16 cellular contexts compared by ENCODE assay signal in genomic region chr6:34595332-34596090, GRCh38. TPM values are rescaled to one million over a fixed set of nuclear protein-coding genes. Genes with fewer than 3 reads are reported as not detected.
DNase-seq lines count a peak whose midpoint lies in the region; ATAC-seq, FAIRE-seq and TF ChIP-seq lines count a peak whose summit lies in the region.
"Had no signal": no experiment of that assay in that cellular context is flagged by ENCODE, and none has a peak within 500 bp of the region (broad histone marks: within the 10 kb centered on the region; RNA-seq: fewer than 3 reads in every experiment).

No MANE protein-coding gene starts in this region.

- ATAC-seq in HepG2: peak; percentile 44
- ATAC-seq: activated naive CD8-positive, alpha-beta T cell treated with anti-CD3 and anti-CD28 coated beads, Interleukin-2, amount 50 U/mL, for 24 hours; activated T-cell treated with anti-CD3 and anti-CD28 coated beads, Interleukin-2, amount 50 U/mL, for 4 hours; Right ventricle myocardium inferior had no signal

- TF ChIP-seq POLR2A in HepG2 (IDR thresholded peaks at IDR 0.05; ENCODE audit: insufficient read depth in 1 of 2, low read depth in 2 of 2, low read length in 2 of 2): no peak
- no peak for TF ChIP-seq POLR2A in esophagus muscularis mucosa (IDR thresholded peaks at IDR 0.05; ENCODE audit: low read depth)

- peaks cover 8% of the 10 kb centered on the region for H3K4me1 ChIP-seq in mammary epithelial cell (ENCODE audit: insufficient read depth, low read length)
- peaks cover 36% of the 10 kb centered on the region for H3K4me1 ChIP-seq in HepG2 (ENCODE audit: insufficient read depth, low read length)
- peaks cover 47 to 76% (median 61%) of the 10 kb centered on the region in 4 donors for H3K4me1 ChIP-seq in esophagus muscularis mucosa
- peaks cover 0 to 11% of the 10 kb centered on the region in 2 donors for H3K4me1 ChIP-seq in kidney (ENCODE audit: control insufficient read depth in 1 of 2, insufficient read depth in 1 of 2, low read depth in 1 of 2, low read length in 2 of 2)

- CTCF ChIA-PET in mammary epithelial cell (lab: Charles Lee; ENCODE audit: low non-redundant PET) (no interaction called here), HepG2 (lab: Yijun Ruan, JAX; ENCODE audit: low intra/inter-chr PET ratio, low total read pairs) (no interaction called here)

- in situ Hi-C loops in mammary epithelial cell (cut with MboI; ENCODE audit: low sequenced_read_pairs in 2 of 2) (no loop called here), HepG2 (cut with HindIII; ENCODE audit: extremely low pct_ligation_motif_present, low pct_unique_long_range_greater_than_20kb) (no loop called here)

- H3K27me3 ChIP-seq in mammary epithelial cell (ENCODE audit: insufficient read depth, low read length) (no peaks in the 10 kb centered on the region), HepG2 (ENCODE audit: control insufficient read depth in 1 of 2, insufficient read depth in 2 of 2, low read length in 2 of 2) (no peaks in the 10 kb centered on the region), esophagus muscularis mucosa (no peaks in the 10 kb centered on the region)

- no peak for TF ChIP-seq CTCF in mammary epithelial cell (conservative IDR thresholded peaks at IDR 0.05 in 1 of 2, IDR thresholded peaks at IDR 0.05 in 1 of 2; ENCODE audit: extremely low read depth in 1 of 2, insufficient read depth in 1 of 2, low read depth in 1 of 2, low read length in 2 of 2)
- no peak for TF ChIP-seq CTCF in HepG2 (CRISPR knock-in tag; IDR thresholded peaks at IDR 0.05)
- TF ChIP-seq CTCF in esophagus muscularis mucosa (IDR thresholded peaks at IDR 0.05): no peak
- TF ChIP-seq CTCF in kidney (IDR thresholded peaks at IDR 0.05; ENCODE audit: borderline replicate concordance, extremely low read depth, insufficient read depth): no peak

- POLR2A ChIA-PET in HepG2 (lab: Yijun Ruan, JAX): no interaction called here

- H3K4me2 ChIP-seq in mammary epithelial cell (ENCODE audit: insufficient read depth, low read depth, low read length): no peak overlapping the region
- no peak overlapping the region for H3K4me2 ChIP-seq in HepG2 (ENCODE audit: low read depth, low read length)

- no peak overlapping the region for H3K27ac ChIP-seq in mammary epithelial cell (ENCODE audit: insufficient read depth, low read depth, low read length)
- no peak overlapping the region for H3K27ac ChIP-seq in HepG2 (ENCODE audit: extremely low read length, insufficient read depth, low read length)
- peak overlapping the region in 1 of 4 donors; percentile 20 for H3K27ac ChIP-seq in esophagus muscularis mucosa (replicated peaks in 1 of 4)
- H3K27ac ChIP-seq in kidney (ENCODE audit: low read depth in 2 of 2, low read length in 2 of 2): no peak overlapping the region

- no peak for TF ChIP-seq RAD21 in HepG2 (CRISPR knock-in tag; IDR thresholded peaks at IDR 0.05)

- no peak overlapping the region for H3K9ac ChIP-seq in mammary epithelial cell (ENCODE audit: insufficient read depth, low read length)
- H3K9ac ChIP-seq in HepG2 (ENCODE audit: insufficient read depth, low read depth, low read length): no peak overlapping the region
- no peak overlapping the region for H3K9ac ChIP-seq in kidney (ENCODE audit: low read length in 2 of 2)

- 48% methylated on average over 5 of the region's 5 CpGs for WGBS in mammary epithelial cell (ENCODE audit: low coverage, missing lambda C conversion rate)
- WGBS in HepG2 (ENCODE audit: low lambda C conversion rate): 88% methylated on average over 5 of the region's 5 CpGs
- 64% methylated on average over 5 of the region's 5 CpGs for WGBS in esophagus muscularis mucosa

- H2AFZ ChIP-seq in mammary epithelial cell (ENCODE audit: low read depth, low read length): no peak overlapping the region
- H2AFZ ChIP-seq in HepG2 (ENCODE audit: low read length): no peak overlapping the region

- intact Hi-C loops in mammary epithelial cell (cut with micrococcal nuclease) (no loop called here), HepG2 (cut with micrococcal nuclease; ENCODE audit: unreplicated experiment) (loop anchor here (5.0 kb wide), 1 partner anchor 33 kb away; no protein-coding TSS in a partner anchor), esophagus muscularis mucosa (cut with DNase I) (no loop called here), kidney (cut with DNase I) (no loop called here)

- TF ChIP-seq EP300 in HepG2 (IDR thresholded peaks at IDR 0.05; ENCODE audit: low read depth in 2 of 2, low read length in 2 of 2) (no peak), HepG2 (CRISPR knock-in tag; IDR thresholded peaks at IDR 0.05; ENCODE audit: borderline replicate concordance) (no peak), esophagus muscularis mucosa (IDR thresholded peaks at IDR 0.05) (no peak)

- BruUV-seq in mammary epithelial cell (replicated peaks; lab: Mats Ljungman, UMichigan) (no TSS peak), HepG2 (replicated peaks; lab: Mats Ljungman, UMichigan) (no TSS peak)

- FAIRE-seq in HepG2 (lab: Jason Lieb, UNC) (no peak), kidney (lab: Jason Lieb, UNC) (no peak)
- FAIRE-seq: colon, H1 had no signal

- DNase-seq in AG08395 (ENCODE audit: low spot score): peak; percentile 24
- DNase-seq in HT1080 (ENCODE audit: low read depth): peak; percentile 13
- peak; percentile 64 for DNase-seq in mammary epithelial cell
- DNase-seq in HepG2 (ENCODE audit: low spot score): no peak
- DNase-seq in esophagus muscularis mucosa (ENCODE audit: extremely low spot score): no peak
- no peak for DNase-seq in NAMALWA (ENCODE audit: low spot score)
- DNase-seq in kidney: no peak
- no peak for DNase-seq in retina
- DNase-seq: activated naive CD8-positive, alpha-beta T cell treated with anti-CD3 and anti-CD28 coated beads, Interleukin-2, amount 50 U/mL, for 24 hours; activated T-cell treated with anti-CD3 and anti-CD28 coated beads, Interleukin-2, amount 50 U/mL, for 4 hours; MM.1S; NCI-H2029 treated with DMSO at 0.1 percent for 48 hours; stimulated activated CD4-positive, alpha-beta T cell treated with anti-CD3 and anti-CD28 coated beads, Interleukin-4, amount 100 ng/mL, for 24 hours had no signal

- peaks cover 85% of the 10 kb centered on the region for H3K79me2 ChIP-seq in mammary epithelial cell (ENCODE audit: insufficient read depth, low read length)
- peaks cover 21% of the 10 kb centered on the region for H3K79me2 ChIP-seq in HepG2 (ENCODE audit: insufficient read depth, low read length)

- H3K36me3 ChIP-seq in mammary epithelial cell (ENCODE audit: insufficient read depth, low read length) (no peaks in the 10 kb centered on the region), HepG2 (replicated peaks in 1 of 2; ENCODE audit: control insufficient read depth in 1 of 2, insufficient read depth in 2 of 2, low read length in 2 of 2) (peaks cover 8 to 20% of the 10 kb centered on the region in 2 experiments), esophagus muscularis mucosa (peaks cover 0 to under 1% (median 0%) of the 10 kb centered on the region in 4 donors), kidney (ENCODE audit: control insufficient read depth in 1 of 2, insufficient read depth in 2 of 2, low read length in 2 of 2) (no peaks in the 10 kb centered on the region)

- dilution Hi-C loops in mammary epithelial cell (cut with HindIII; ENCODE audit: low sequenced_read_pairs): no loop called here

- no peaks in the 10 kb centered on the region for H3K9me3 ChIP-seq in mammary epithelial cell (replicated peaks; ENCODE audit: insufficient read depth, low read length)
- no peaks in the 10 kb centered on the region for H3K9me3 ChIP-seq in HepG2 (ENCODE audit: low read length)
- H3K9me3 ChIP-seq in esophagus muscularis mucosa: no peaks in the 10 kb centered on the region
- H3K9me3 ChIP-seq in kidney (ENCODE audit: control insufficient read depth in 1 of 2, low read length in 2 of 2): no peaks in the 10 kb centered on the region

- H3K4me3 ChIP-seq in mammary epithelial cell (replicated peaks in 1 of 3; ENCODE audit: insufficient read depth in 1 of 3, low read depth in 2 of 3, low read length in 3 of 3): no peak overlapping the region
- no peak overlapping the region for H3K4me3 ChIP-seq in HepG2 (replicated peaks in 1 of 3; ENCODE audit: insufficient read depth in 1 of 3, low read depth in 2 of 3, low read length in 3 of 3)
- no peak overlapping the region for H3K4me3 ChIP-seq in esophagus muscularis mucosa
- no peak overlapping the region for H3K4me3 ChIP-seq in kidney (ENCODE audit: low read length in 2 of 2)

- H4K20me1 ChIP-seq in mammary epithelial cell (ENCODE audit: insufficient read depth, low read length) (no peaks in the 10 kb centered on the region), HepG2 (ENCODE audit: insufficient read depth, low read length) (peaks cover 26% of the 10 kb centered on the region)

RNA-seq across cellular contexts. Expression of gene SPDEF, which starts 39.4 kb away (rescaled TPM):
- 0.07 and 0.16 TPM in 2 replicates for total RNA-seq in HT1080 (2014; rRNA removed; shearing (Covaris generic))
- polyA plus RNA-seq in HT1080 (2015; cell fraction: cytosol; rRNA removed): 0.10 TPM in 2 replicates
- polyA plus RNA-seq in HT1080 (2015; cell fraction: nucleus; rRNA removed): 0.19 and 0.20 TPM in 2 replicates
- total RNA-seq in mammary epithelial cell: under 1 TPM in 1 of 2 donors, not detected in 1; 0.16 TPM
- polyA plus RNA-seq in mammary epithelial cell: not detected
- not detected for polyA minus RNA-seq in mammary epithelial cell
- total RNA-seq in HepG2 (2016; rRNA removed; fragmentation: Illumina TruSeq; extraction: Trizol): not detected in 2 replicates
- total RNA-seq in HepG2 (2016; cell fraction: cytosol; rRNA removed; fragmentation: Illumina TruSeq; extraction: Trizol; ENCODE audit: low read depth): not detected in 2 replicates
- not detected in 2 replicates for total RNA-seq in HepG2 (2016; cell fraction: insoluble cytoplasmic fraction; rRNA removed; fragmentation: Illumina TruSeq; extraction: Trizol)
- total RNA-seq in HepG2 (2016; cell fraction: membrane; rRNA removed; fragmentation: Illumina TruSeq; extraction: Trizol): not detected in 2 replicates
- not detected in 2 replicates for total RNA-seq in HepG2 (2016; cell fraction: nucleus; rRNA removed; fragmentation: Illumina TruSeq; extraction: Trizol)
- polyA plus RNA-seq in HepG2 (2011; rRNA removed): 0.03 TPM in 1 of 2 replicates, not detected in the other
- not detected in 2 replicates for polyA plus RNA-seq in HepG2 (2011; cell fraction: cytosol; rRNA removed)
- 0.07 and 0.08 TPM in 2 replicates for polyA plus RNA-seq in HepG2 (2011; cell fraction: nucleus; rRNA removed)
- polyA plus RNA-seq in HepG2 (2012): not detected in 2 replicates
- not detected in 2 replicates for polyA plus RNA-seq in HepG2 (2016; cell fraction: cytosol; fragmentation: Illumina TruSeq; extraction: Trizol; ENCODE audit: low read depth)
- not detected in 2 replicates for polyA plus RNA-seq in HepG2 (2016; cell fraction: insoluble cytoplasmic fraction; fragmentation: Illumina TruSeq; extraction: Trizol; ENCODE audit: low read depth)
- not detected in 2 replicates for polyA plus RNA-seq in HepG2 (2016; cell fraction: membrane; fragmentation: Illumina TruSeq; extraction: Trizol; ENCODE audit: low read depth)
- not detected in 2 replicates for polyA plus RNA-seq in HepG2 (2016; cell fraction: nucleus; fragmentation: Illumina TruSeq; extraction: Trizol; ENCODE audit: insufficient read depth, low read depth)
- not detected in 2 replicates for polyA minus RNA-seq in HepG2 (2011; rRNA and poly(A)+ RNA removed; ENCODE audit: low replicate concordance)
- not detected in 2 replicates for polyA minus RNA-seq in HepG2 (2011; cell fraction: cytosol; rRNA and poly(A)+ RNA removed)
- not detected in 2 replicates for polyA minus RNA-seq in HepG2 (2011; cell fraction: nucleus; rRNA and poly(A)+ RNA removed)
- not detected for total RNA-seq in esophagus muscularis mucosa
- 0.19 TPM for total RNA-seq in kidney
- polyA plus RNA-seq in kidney (ENCODE audit: insufficient read depth, low read depth, low replicate concordance): not detected
- total RNA-seq: Right ventricle myocardium inferior had no signal

Comparison
In these comparisons a context has a peak if more than half of its experiments do, and no peak if none do; other contexts are left out.
1. DNase-seq: peak in AG08395 (single experiment), HT1080 (single experiment) and mammary epithelial cell (single experiment); none in HepG2 (single experiment), esophagus muscularis mucosa (single experiment), NAMALWA (single experiment), kidney (single experiment) and retina (single experiment).